In the genomic region with DNA sequence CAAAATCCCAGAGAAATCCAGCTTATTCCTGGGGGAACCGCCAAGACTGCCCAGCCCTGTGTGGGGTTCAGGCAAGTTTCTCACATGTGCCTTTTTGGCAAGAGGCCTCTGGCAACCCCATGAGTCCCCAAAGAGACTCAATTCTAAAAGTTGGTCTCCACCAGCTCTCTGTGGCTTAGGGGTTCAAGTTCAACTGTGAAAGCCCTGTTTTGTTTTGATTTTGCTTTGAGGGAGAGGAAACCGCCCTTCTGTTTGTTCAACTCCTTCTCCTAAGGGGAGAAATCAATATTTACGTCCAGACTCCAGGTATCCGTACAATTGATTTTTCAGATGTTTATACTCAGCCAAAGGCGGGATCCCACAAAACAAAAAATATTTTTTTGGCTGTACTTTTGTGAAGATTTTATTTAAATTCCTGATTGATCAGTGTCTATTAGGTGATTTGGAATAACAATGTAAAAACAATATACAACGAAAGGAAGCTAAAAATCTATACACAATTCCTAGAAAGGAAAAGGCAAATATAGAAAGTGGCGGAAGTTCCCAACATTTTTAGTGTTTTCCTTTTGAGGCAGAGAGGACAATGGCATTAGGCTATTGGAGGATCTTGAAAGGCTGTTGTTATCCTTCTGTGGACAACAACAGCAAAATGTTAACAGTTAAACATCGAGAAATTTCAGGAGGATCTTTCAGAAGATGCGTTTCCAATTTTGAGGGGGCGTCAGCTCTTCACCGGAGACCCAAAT, we compare ENCODE assay signal across 1 cellular context.
A peak's percentile ranks its signal among the peaks of the same experiment; 100 is the strongest.
TF ChIP-seq lines count a peak whose summit lies in the region.

No MANE protein-coding gene starts in this region.

TF ChIP-seq in HepG2, 621 proteins besides CTCF, POLR2A, EP300 and RAD21 (continued from another document and continues in another):
- TF ChIP-seq, protein P1, sequence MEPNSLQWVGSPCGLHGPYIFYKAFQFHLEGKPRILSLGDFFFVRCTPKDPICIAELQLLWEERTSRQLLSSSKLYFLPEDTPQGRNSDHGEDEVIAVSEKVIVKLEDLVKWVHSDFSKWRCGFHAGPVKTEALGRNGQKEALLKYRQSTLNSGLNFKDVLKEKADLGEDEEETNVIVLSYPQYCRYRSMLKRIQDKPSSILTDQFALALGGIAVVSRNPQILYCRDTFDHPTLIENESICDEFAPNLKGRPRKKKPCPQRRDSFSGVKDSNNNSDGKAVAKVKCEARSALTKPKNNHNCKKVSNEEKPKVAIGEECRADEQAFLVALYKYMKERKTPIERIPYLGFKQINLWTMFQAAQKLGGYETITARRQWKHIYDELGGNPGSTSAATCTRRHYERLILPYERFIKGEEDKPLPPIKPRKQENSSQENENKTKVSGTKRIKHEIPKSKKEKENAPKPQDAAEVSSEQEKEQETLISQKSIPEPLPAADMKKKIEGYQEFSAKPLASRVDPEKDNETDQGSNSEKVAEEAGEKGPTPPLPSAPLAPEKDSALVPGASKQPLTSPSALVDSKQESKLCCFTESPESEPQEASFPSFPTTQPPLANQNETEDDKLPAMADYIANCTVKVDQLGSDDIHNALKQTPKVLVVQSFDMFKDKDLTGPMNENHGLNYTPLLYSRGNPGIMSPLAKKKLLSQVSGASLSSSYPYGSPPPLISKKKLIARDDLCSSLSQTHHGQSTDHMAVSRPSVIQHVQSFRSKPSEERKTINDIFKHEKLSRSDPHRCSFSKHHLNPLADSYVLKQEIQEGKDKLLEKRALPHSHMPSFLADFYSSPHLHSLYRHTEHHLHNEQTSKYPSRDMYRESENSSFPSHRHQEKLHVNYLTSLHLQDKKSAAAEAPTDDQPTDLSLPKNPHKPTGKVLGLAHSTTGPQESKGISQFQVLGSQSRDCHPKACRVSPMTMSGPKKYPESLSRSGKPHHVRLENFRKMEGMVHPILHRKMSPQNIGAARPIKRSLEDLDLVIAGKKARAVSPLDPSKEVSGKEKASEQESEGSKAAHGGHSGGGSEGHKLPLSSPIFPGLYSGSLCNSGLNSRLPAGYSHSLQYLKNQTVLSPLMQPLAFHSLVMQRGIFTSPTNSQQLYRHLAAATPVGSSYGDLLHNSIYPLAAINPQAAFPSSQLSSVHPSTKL (CRISPR knock-in tag; IDR thresholded peaks at IDR 0.05): peak; percentile 95
- TF ChIP-seq NR2F2 (IDR thresholded peaks at IDR 0.05; ENCODE audit: borderline replicate concordance, low read depth): peak; percentile 54; the same call in 1 of the 2 replicates
- peak; percentile 18; the same call in 1 of the 2 replicates for TF ChIP-seq IRF2 (CRISPR knock-in tag; IDR thresholded peaks at IDR 0.05)
- TF ChIP-seq SP4 (CRISPR knock-in tag; IDR thresholded peaks at IDR 0.05): no peak
- TF ChIP-seq, protein P2, sequence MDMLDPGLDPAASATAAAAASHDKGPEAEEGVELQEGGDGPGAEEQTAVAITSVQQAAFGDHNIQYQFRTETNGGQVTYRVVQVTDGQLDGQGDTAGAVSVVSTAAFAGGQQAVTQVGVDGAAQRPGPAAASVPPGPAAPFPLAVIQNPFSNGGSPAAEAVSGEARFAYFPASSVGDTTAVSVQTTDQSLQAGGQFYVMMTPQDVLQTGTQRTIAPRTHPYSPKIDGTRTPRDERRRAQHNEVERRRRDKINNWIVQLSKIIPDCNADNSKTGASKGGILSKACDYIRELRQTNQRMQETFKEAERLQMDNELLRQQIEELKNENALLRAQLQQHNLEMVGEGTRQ (IDR thresholded peaks at IDR 0.05; ENCODE audit: low read depth, low read length): no peak
- TF ChIP-seq, protein P2 (CRISPR knock-in tag; IDR thresholded peaks at IDR 0.05; ENCODE audit: borderline replicate concordance): no peak
- no peak for TF ChIP-seq TSC22D2 (CRISPR knock-in tag; IDR thresholded peaks at IDR 0.05; ENCODE audit: borderline replicate concordance)
- no peak for TF ChIP-seq ZNF263 (CRISPR knock-in tag; IDR thresholded peaks at IDR 0.05)
- TF ChIP-seq, protein P3, sequence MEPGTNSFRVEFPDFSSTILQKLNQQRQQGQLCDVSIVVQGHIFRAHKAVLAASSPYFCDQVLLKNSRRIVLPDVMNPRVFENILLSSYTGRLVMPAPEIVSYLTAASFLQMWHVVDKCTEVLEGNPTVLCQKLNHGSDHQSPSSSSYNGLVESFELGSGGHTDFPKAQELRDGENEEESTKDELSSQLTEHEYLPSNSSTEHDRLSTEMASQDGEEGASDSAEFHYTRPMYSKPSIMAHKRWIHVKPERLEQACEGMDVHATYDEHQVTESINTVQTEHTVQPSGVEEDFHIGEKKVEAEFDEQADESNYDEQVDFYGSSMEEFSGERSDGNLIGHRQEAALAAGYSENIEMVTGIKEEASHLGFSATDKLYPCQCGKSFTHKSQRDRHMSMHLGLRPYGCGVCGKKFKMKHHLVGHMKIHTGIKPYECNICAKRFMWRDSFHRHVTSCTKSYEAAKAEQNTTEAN (CRISPR knock-in tag; conservative IDR thresholded peaks at IDR 0.05): no peak
- TF ChIP-seq ONECUT2 (CRISPR knock-in tag; IDR thresholded peaks at IDR 0.05): peak; percentile 98
- TF ChIP-seq RARA (CRISPR knock-in tag; IDR thresholded peaks at IDR 0.05): peak; percentile 98
- TF ChIP-seq MED8 (CRISPR knock-in tag; IDR thresholded peaks at IDR 0.05; ENCODE audit: insufficient replicate concordance): peak; percentile 75
- no peak for TF ChIP-seq FIP1L1 (IDR thresholded peaks at IDR 0.05; ENCODE audit: borderline replicate concordance, insufficient read depth, low read depth, low read length)
- peak; percentile 53; the same call in 1 of the 2 replicates for TF ChIP-seq FOSL2 (CRISPR knock-in tag; IDR thresholded peaks at IDR 0.05)
- no peak for TF ChIP-seq ZSCAN25 (CRISPR knock-in tag; IDR thresholded peaks at IDR 0.05)
- peak; percentile 56 for TF ChIP-seq THAP11 (CRISPR knock-in tag; IDR thresholded peaks at IDR 0.05)
- TF ChIP-seq, protein P4, sequence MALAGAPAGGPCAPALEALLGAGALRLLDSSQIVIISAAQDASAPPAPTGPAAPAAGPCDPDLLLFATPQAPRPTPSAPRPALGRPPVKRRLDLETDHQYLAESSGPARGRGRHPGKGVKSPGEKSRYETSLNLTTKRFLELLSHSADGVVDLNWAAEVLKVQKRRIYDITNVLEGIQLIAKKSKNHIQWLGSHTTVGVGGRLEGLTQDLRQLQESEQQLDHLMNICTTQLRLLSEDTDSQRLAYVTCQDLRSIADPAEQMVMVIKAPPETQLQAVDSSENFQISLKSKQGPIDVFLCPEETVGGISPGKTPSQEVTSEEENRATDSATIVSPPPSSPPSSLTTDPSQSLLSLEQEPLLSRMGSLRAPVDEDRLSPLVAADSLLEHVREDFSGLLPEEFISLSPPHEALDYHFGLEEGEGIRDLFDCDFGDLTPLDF (CRISPR knock-in tag; IDR thresholded peaks at IDR 0.05): peak; percentile 53; the same call in 1 of the 2 replicates
- TF ChIP-seq, protein P5, sequence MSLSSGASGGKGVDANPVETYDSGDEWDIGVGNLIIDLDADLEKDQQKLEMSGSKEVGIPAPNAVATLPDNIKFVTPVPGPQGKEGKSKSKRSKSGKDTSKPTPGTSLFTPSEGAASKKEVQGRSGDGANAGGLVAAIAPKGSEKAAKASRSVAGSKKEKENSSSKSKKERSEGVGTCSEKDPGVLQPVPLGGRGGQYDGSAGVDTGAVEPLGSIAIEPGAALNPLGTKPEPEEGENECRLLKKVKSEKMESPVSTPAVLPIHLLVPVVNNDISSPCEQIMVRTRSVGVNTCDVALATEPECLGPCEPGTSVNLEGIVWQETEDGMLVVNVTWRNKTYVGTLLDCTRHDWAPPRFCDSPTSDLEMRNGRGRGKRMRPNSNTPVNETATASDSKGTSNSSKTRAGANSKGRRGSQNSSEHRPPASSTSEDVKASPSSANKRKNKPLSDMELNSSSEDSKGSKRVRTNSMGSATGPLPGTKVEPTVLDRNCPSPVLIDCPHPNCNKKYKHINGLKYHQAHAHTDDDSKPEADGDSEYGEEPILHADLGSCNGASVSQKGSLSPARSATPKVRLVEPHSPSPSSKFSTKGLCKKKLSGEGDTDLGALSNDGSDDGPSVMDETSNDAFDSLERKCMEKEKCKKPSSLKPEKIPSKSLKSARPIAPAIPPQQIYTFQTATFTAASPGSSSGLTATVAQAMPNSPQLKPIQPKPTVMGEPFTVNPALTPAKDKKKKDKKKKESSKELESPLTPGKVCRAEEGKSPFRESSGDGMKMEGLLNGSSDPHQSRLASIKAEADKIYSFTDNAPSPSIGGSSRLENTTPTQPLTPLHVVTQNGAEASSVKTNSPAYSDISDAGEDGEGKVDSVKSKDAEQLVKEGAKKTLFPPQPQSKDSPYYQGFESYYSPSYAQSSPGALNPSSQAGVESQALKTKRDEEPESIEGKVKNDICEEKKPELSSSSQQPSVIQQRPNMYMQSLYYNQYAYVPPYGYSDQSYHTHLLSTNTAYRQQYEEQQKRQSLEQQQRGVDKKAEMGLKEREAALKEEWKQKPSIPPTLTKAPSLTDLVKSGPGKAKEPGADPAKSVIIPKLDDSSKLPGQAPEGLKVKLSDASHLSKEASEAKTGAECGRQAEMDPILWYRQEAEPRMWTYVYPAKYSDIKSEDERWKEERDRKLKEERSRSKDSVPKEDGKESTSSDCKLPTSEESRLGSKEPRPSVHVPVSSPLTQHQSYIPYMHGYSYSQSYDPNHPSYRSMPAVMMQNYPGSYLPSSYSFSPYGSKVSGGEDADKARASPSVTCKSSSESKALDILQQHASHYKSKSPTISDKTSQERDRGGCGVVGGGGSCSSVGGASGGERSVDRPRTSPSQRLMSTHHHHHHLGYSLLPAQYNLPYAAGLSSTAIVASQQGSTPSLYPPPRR (CRISPR knock-in tag; IDR thresholded peaks at IDR 0.05; ENCODE audit: borderline replicate concordance): peak; percentile 78; the same call in 1 of the 2 replicates
- TF ChIP-seq ISL2 (CRISPR knock-in tag; IDR thresholded peaks at IDR 0.05): peak; percentile 54; the same call in 1 of the 2 replicates
- TF ChIP-seq ZNF772 (CRISPR knock-in tag; IDR thresholded peaks at IDR 0.05): no peak
- TF ChIP-seq, protein P6, sequence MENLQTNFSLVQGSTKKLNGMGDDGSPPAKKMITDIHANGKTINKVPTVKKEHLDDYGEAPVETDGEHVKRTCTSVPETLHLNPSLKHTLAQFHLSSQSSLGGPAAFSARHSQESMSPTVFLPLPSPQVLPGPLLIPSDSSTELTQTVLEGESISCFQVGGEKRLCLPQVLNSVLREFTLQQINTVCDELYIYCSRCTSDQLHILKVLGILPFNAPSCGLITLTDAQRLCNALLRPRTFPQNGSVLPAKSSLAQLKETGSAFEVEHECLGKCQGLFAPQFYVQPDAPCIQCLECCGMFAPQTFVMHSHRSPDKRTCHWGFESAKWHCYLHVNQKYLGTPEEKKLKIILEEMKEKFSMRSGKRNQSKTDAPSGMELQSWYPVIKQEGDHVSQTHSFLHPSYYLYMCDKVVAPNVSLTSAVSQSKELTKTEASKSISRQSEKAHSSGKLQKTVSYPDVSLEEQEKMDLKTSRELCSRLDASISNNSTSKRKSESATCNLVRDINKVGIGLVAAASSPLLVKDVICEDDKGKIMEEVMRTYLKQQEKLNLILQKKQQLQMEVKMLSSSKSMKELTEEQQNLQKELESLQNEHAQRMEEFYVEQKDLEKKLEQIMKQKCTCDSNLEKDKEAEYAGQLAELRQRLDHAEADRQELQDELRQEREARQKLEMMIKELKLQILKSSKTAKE (CRISPR knock-in tag; IDR thresholded peaks at IDR 0.05; ENCODE audit: borderline replicate concordance): peak; percentile 97
- peak; percentile 47; the same call in 1 of the 2 replicates for TF ChIP-seq HHEX (CRISPR knock-in tag; IDR thresholded peaks at IDR 0.05)
- TF ChIP-seq, protein P7, sequence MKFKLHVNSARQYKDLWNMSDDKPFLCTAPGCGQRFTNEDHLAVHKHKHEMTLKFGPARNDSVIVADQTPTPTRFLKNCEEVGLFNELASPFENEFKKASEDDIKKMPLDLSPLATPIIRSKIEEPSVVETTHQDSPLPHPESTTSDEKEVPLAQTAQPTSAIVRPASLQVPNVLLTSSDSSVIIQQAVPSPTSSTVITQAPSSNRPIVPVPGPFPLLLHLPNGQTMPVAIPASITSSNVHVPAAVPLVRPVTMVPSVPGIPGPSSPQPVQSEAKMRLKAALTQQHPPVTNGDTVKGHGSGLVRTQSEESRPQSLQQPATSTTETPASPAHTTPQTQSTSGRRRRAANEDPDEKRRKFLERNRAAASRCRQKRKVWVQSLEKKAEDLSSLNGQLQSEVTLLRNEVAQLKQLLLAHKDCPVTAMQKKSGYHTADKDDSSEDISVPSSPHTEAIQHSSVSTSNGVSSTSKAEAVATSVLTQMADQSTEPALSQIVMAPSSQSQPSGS (CRISPR knock-in tag; IDR thresholded peaks at IDR 0.05): 0 out of 2 replicates have a peak, but pooled peaks have one; percentile 24
- peak; percentile 78; the same call in 1 of the 2 replicates for TF ChIP-seq MEF2D (CRISPR knock-in tag; IDR thresholded peaks at IDR 0.05)
- TF ChIP-seq, protein P8, sequence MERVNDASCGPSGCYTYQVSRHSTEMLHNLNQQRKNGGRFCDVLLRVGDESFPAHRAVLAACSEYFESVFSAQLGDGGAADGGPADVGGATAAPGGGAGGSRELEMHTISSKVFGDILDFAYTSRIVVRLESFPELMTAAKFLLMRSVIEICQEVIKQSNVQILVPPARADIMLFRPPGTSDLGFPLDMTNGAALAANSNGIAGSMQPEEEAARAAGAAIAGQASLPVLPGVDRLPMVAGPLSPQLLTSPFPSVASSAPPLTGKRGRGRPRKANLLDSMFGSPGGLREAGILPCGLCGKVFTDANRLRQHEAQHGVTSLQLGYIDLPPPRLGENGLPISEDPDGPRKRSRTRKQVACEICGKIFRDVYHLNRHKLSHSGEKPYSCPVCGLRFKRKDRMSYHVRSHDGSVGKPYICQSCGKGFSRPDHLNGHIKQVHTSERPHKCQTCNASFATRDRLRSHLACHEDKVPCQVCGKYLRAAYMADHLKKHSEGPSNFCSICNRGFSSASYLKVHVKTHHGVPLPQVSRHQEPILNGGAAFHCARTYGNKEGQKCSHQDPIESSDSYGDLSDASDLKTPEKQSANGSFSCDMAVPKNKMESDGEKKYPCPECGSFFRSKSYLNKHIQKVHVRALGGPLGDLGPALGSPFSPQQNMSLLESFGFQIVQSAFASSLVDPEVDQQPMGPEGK (CRISPR knock-in tag; IDR thresholded peaks at IDR 0.05): peak; percentile 21; the same call in 1 of the 2 replicates
- TF ChIP-seq, protein P9, sequence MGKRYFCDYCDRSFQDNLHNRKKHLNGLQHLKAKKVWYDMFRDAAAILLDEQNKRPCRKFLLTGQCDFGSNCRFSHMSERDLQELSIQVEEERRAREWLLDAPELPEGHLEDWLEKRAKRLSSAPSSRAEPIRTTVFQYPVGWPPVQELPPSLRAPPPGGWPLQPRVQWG (CRISPR knock-in tag; IDR thresholded peaks at IDR 0.05; ENCODE audit: borderline replicate concordance, low read depth): no peak
- peak; percentile 81 for TF ChIP-seq ZEB1 (IDR thresholded peaks at IDR 0.05; ENCODE audit: insufficient replicate concordance, low read depth)
- TF ChIP-seq KLF12 (CRISPR knock-in tag; IDR thresholded peaks at IDR 0.05; ENCODE audit: borderline replicate concordance): peak; percentile 61; the same call in 1 of the 2 replicates
- TF ChIP-seq MED1 (CRISPR knock-in tag; IDR thresholded peaks at IDR 0.05): peak; percentile 79; the same call in 1 of the 2 replicates
- TF ChIP-seq ZNF614 (CRISPR knock-in tag; IDR thresholded peaks at IDR 0.05; ENCODE audit: borderline replicate concordance): peak; percentile 4; the same call in 1 of the 2 replicates
- 0 out of 2 replicates have a peak, but pooled peaks have one; percentile 12 for TF ChIP-seq SMC3 (IDR thresholded peaks at IDR 0.05; ENCODE audit: low read length)
